Comparison of ENCODE assay signal across 19 cellular contexts in the genomic region with DNA sequence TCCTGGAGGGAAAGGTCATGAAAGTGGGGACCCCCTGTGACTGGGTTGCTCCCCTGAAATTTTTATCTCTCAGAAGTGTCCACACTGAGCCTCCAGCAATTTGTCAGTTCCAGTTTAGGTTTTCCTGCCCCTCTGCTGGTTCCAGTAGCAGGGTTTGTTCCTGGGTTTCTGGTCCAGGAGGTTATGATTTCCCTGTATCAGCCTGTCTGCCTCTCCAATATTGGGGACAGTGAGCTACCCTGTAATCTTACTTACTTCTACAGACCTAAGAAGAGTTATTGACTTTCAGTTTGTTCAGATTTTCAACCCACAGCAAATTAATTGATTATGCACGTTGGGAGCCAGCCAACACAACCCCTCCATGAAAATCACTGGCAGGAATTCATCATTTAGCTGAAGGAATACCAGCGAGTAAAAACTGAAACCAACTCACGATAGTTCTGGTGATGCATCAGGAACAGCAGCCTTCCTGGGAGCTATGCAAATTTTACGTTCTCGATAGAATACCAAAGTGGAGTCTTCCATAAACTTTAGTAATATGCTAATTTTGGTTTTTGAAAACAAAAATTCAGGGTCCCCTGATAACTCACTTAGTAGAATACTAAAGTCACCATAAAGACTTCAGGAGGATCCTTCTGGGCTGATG. TPM values are rescaled to one million over a fixed set of nuclear protein-coding genes. Genes with fewer than 3 reads are reported as not detected.
DNase-seq lines count a peak whose midpoint lies in the region; ATAC-seq lines count a peak whose summit lies in the region.
"Had no signal": no experiment of that assay in that cellular context is flagged by ENCODE, and none has a peak within 500 bp of the region (broad histone marks: within the 10 kb centered on the region; RNA-seq: fewer than 3 reads in every experiment).

No MANE protein-coding gene starts in this region.

- ATAC-seq in left ventricle myocardium superior (peak; percentile 55), sciatic nerve (no peak), HG02885 (IDR thresholded peaks at IDR 0.05; ENCODE audit: poor library complexity, unreplicated experiment) (no peak)

- peak; percentile 51 for DNase-seq in AG20443 (ENCODE audit: low spot score)
- no peak for DNase-seq in adipocyte (ENCODE audit: low read depth)
- DNase-seq in left ventricle myocardium superior: no peak
- DNase-seq in posterior vena cava (ENCODE audit: low spot score): no peak
- no peak for DNase-seq in COLO829 (ENCODE audit: low spot score)
- DNase-seq in sciatic nerve (ENCODE audit: low spot score): no peak
- DNase-seq: activated CD4-positive, alpha-beta T cell treated with anti-CD3 and anti-CD28 coated beads for 36 hours; adrenal gland; CD4-positive, alpha-beta T cell; cortex of kidney; NCI-H1092 treated with DMSO at 0.1 percent for 48 hours; NCI-H2171; nephron progenitor cell; sigmoid colon; stimulated activated naive CD4-positive, alpha-beta T cell treated with Interleukin-2 at 50 U/mL for 16 hours had no signal

- H3K4me1 ChIP-seq in adipocyte (ENCODE audit: control insufficient read depth, insufficient read depth, low read length): peaks cover 19% of the 10 kb centered on the region
- H3K4me1 ChIP-seq: adrenal gland, HAP-1, sigmoid colon had no signal

- H3K27me3 ChIP-seq in adipocyte (replicated peaks; ENCODE audit: control insufficient read depth, insufficient read depth, low read length): peaks cover 7% of the 10 kb centered on the region
- H3K27me3 ChIP-seq: adrenal gland, sigmoid colon had no signal

- H3K9me3 ChIP-seq in adipocyte (ENCODE audit: control insufficient read depth, low read length): peaks cover 11% of the 10 kb centered on the region
- H3K9me3 ChIP-seq: adrenal gland, HAP-1, sigmoid colon had no signal

- H3K4me3 ChIP-seq in adipocyte (ENCODE audit: low read length): peak overlapping the region; percentile 84
- H3K4me3 ChIP-seq in skin epidermis: peak overlapping the region in 2 of 7 experiments; percentile 3 to 30
- H3K4me3 ChIP-seq: adrenal gland, HAP-1, sigmoid colon had no signal

- intact Hi-C loops in left ventricle myocardium superior (cut with micrococcal nuclease) (no loop called here), posterior vena cava (cut with DNase I) (no loop called here), sciatic nerve (cut with DNase I) (no loop called here)

- H3K36me3 ChIP-seq in adipocyte (ENCODE audit: control insufficient read depth, insufficient read depth, low read length, severe bottlenecking): no peaks in the 10 kb centered on the region
- H3K36me3 ChIP-seq: adrenal gland, HAP-1, sigmoid colon had no signal

- H3K27ac ChIP-seq in skin epidermis: peak overlapping the region in 11 of 21 experiments; percentile 1 to 65 (median 31)
- H3K27ac ChIP-seq: epithelial cell of prostate had no signal

- peak overlapping the region; percentile 80 for H3K9ac ChIP-seq in adipocyte (ENCODE audit: low read length)

RNA-seq across cellular contexts. Expression of a gene that starts 31.3 kb away (rescaled TPM):
- total RNA-seq in left ventricle myocardium superior (7.0 TPM), posterior vena cava (10 to 100 TPM; 16.9 to 20.9 TPM), sciatic nerve (9.6 TPM)

RNA-seq across cellular contexts. Expression of a gene that starts 53.5 kb away (rescaled TPM):
- total RNA-seq in left ventricle myocardium superior (1.5 TPM), posterior vena cava (1 to 10 TPM in 1 of 2 donors, under 1 TPM in 1; 0.81 to 6.4 TPM), sciatic nerve (1.1 TPM)
